ENCODE assay signal across 8 cellular contexts in the genomic region with DNA sequence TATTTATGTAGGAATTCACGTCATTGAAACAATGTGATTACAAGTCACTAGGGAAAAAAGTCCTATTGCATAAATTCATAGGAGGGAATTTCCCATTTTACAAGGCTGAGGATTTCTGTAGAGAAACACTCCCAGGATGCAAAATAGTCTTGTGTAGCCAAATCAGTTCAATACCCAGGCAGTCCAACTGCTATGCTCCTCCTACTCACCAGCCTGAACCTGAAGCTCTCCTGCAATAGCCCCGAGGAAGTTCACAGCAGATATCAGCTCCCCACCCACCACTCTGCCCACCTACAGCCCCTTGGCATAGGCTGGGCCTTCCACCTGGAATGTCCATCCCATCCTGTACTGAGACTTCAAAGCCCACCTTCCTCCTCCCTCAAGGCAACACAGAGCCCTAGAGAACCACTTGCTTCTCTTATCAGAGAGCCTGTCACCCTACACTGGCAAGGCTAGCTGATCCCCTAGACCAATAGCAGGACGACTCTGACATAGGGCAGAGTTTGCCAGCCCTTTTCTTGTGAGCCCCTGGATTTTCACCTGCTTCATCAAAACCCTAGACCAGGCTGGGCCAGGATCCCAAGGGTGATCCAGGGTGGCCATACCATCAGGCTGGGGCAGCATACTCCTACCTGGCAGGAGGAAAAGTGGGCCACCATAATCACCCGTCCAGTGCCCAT. TPM values are rescaled to one million over a fixed set of nuclear protein-coding genes. Genes with fewer than 3 reads are reported as not detected.
DNase-seq lines count a peak whose midpoint lies in the region; ATAC-seq, FAIRE-seq and TF ChIP-seq lines count a peak whose summit lies in the region.

No MANE protein-coding gene starts in this region.

- intact Hi-C loops in IMR-90 (cut with micrococcal nuclease) (loop anchor here (2.0 kb wide), 1 partner anchor 254 kb away; no protein-coding TSS in a partner anchor), HepG2 (cut with micrococcal nuclease; ENCODE audit: unreplicated experiment) (loop anchor here (5.0 to 10.0 kb wide), 2 partner anchors 58 to 70 kb away; a partner anchor contains a TSS), transverse colon (cut with DNase I; ENCODE audit: low total_unique reads) (no loop called here)

- no peak for TF ChIP-seq RAD21 in IMR-90 (IDR thresholded peaks at IDR 0.05; ENCODE audit: low read length)
- TF ChIP-seq RAD21 in HepG2 (CRISPR knock-in tag; IDR thresholded peaks at IDR 0.05): no peak

- peak overlapping the region; percentile 77 for H3K9ac ChIP-seq in IMR-90 (ENCODE audit: low read depth, low read length)
- peak overlapping the region; percentile 81 for H3K9ac ChIP-seq in HepG2 (ENCODE audit: insufficient read depth, low read depth, low read length)

- H2BK120ac ChIP-seq in IMR-90 (ENCODE audit: low read depth, low read length): no peak overlapping the region

- peaks cover 9 to 64% of the 10 kb centered on the region in 2 experiments; a peak in 3 of 4 replicates for H3K79me1 ChIP-seq in IMR-90 (ENCODE audit: low read depth in 1 of 2, low read length in 2 of 2)

- no peak overlapping the region for H4K8ac ChIP-seq in IMR-90 (ENCODE audit: low read depth in 2 of 2, low read length in 2 of 2)

- CTCF ChIA-PET in IMR-90 (lab: Yijun Ruan, JAX) (no interaction called here), HepG2 (lab: Yijun Ruan, JAX; ENCODE audit: low intra/inter-chr PET ratio, low total read pairs) (no interaction called here)

- no peak for ATAC-seq in IMR-90 (ENCODE audit: low read depth)
- ATAC-seq in HepG2: peak; percentile 45
- ATAC-seq in GM18519 (IDR thresholded peaks at IDR 0.05; ENCODE audit: low FRiP score, unreplicated experiment): no peak

- peaks cover 74% of the 10 kb centered on the region for H3K36me3 ChIP-seq in DOHH2 (ENCODE audit: control insufficient read depth, low read length)
- H3K36me3 ChIP-seq in IMR-90 (ENCODE audit: control insufficient read depth, insufficient read depth, low read length): peaks cover 9% of the 10 kb centered on the region
- H3K36me3 ChIP-seq in HepG2 (replicated peaks in 1 of 2; ENCODE audit: control insufficient read depth in 1 of 2, insufficient read depth in 2 of 2, low read length in 2 of 2): peaks cover 3 to 12% of the 10 kb centered on the region in 2 experiments
- no peaks in the 10 kb centered on the region for H3K36me3 ChIP-seq in transverse colon

- peaks cover 13% of the 10 kb centered on the region for H3K9me1 ChIP-seq in IMR-90 (ENCODE audit: insufficient read depth, low read length)

- peaks cover 14% of the 10 kb centered on the region for H4K20me1 ChIP-seq in DOHH2 (ENCODE audit: control insufficient read depth, insufficient read depth, low read depth, low read length)
- peaks cover 28% of the 10 kb centered on the region; the same call in 1 of the 2 replicates for H4K20me1 ChIP-seq in IMR-90 (ENCODE audit: insufficient read depth, low read length)
- H4K20me1 ChIP-seq in HepG2 (ENCODE audit: insufficient read depth, low read length): peaks cover 36% of the 10 kb centered on the region

- H3K4me2 ChIP-seq in DOHH2 (ENCODE audit: low read length) (peak overlapping the region; percentile 70), IMR-90 (ENCODE audit: low read depth, low read length) (peak overlapping the region; percentile 82), HepG2 (ENCODE audit: low read depth, low read length) (peak overlapping the region; percentile 81)

- no peak overlapping the region for H4K91ac ChIP-seq in IMR-90 (ENCODE audit: insufficient read depth, low read depth, low read length)

- WGBS in IMR-90 (ENCODE audit: extremely low coverage in 2 of 2, insufficient read length in 1 of 2), 2 experiments: no CpG with 5 or more reads among the region's 4 CpGs
- WGBS in HepG2 (ENCODE audit: low lambda C conversion rate): 17% methylated on average over 4 of the region's 4 CpGs
- WGBS in transverse colon (ENCODE audit: low coverage in 1 of 2), 2 donors: 47 to 54% methylated on average over 1 to 4 of the region's 4 CpGs

- H2AK9ac ChIP-seq in IMR-90 (replicated peaks; ENCODE audit: low read depth, low read length, poor library complexity): peak overlapping the region; percentile 93

- H4K5ac ChIP-seq in IMR-90 (ENCODE audit: low read depth, low read length): no peak overlapping the region

- peaks cover 92% of the 10 kb centered on the region for H3K79me2 ChIP-seq in DOHH2 (ENCODE audit: control insufficient read depth, low read length)
- peaks cover 75% of the 10 kb centered on the region for H3K79me2 ChIP-seq in HepG2 (ENCODE audit: insufficient read depth, low read length)

- H2BK5ac ChIP-seq in IMR-90 (ENCODE audit: low read depth, low read length, poor library complexity, severe bottlenecking): no peak overlapping the region

- H2AFZ ChIP-seq in IMR-90 (replicated peaks; ENCODE audit: low read length, poor library complexity) (peak overlapping the region; percentile 9), HepG2 (ENCODE audit: low read length) (no peak overlapping the region)

- peak overlapping the region; percentile 39; the same call in 1 of the 2 replicates for H3K23ac ChIP-seq in IMR-90 (ENCODE audit: low read depth, low read length)

- no peak overlapping the region for H3K18ac ChIP-seq in IMR-90 (ENCODE audit: low read depth, low read length)

- peak; percentile 78 for DNase-seq in IMR-90
- peak; percentile 21 for DNase-seq in astrocyte of the spinal cord (ENCODE audit: low read depth, low spot score)
- no peak for DNase-seq in HepG2 (ENCODE audit: low spot score)
- no peak for DNase-seq in transverse colon
- no peak for DNase-seq in activated CD8-positive, alpha-beta memory T cell treated with anti-CD3 and anti-CD28 coated beads for 24 hours
- DNase-seq in NCI-H2081 (lab: John Stamatoyannopoulos, UW): no peak

- peak overlapping the region; percentile 61 for H2AK5ac ChIP-seq in IMR-90 (ENCODE audit: low read depth, low read length)

- no peak for FAIRE-seq in HepG2 (lab: Jason Lieb, UNC)

- H3K27me3 ChIP-seq in DOHH2 (ENCODE audit: control insufficient read depth, low read length): no peaks in the 10 kb centered on the region
- no peaks in the 10 kb centered on the region for H3K27me3 ChIP-seq in IMR-90 (ENCODE audit: control insufficient read depth, insufficient read depth, low read length)
- no peaks in the 10 kb centered on the region for H3K27me3 ChIP-seq in HepG2 (ENCODE audit: control insufficient read depth in 1 of 2, insufficient read depth in 2 of 2, low read length in 2 of 2)
- H3K27me3 ChIP-seq in transverse colon: no peaks in the 10 kb centered on the region

- TF ChIP-seq EP300 in HepG2 (IDR thresholded peaks at IDR 0.05; ENCODE audit: low read depth in 2 of 2, low read length in 2 of 2): no peak
- TF ChIP-seq EP300 in HepG2 (CRISPR knock-in tag; IDR thresholded peaks at IDR 0.05; ENCODE audit: borderline replicate concordance): no peak
- no peak for TF ChIP-seq EP300 in transverse colon (IDR thresholded peaks at IDR 0.05; ENCODE audit: low read depth)

- peak overlapping the region; percentile 69 for H3K14ac ChIP-seq in IMR-90 (replicated peaks; ENCODE audit: low read depth, low read length)

- H3K9me3 ChIP-seq in DOHH2 (ENCODE audit: control insufficient read depth, insufficient read depth, low read length) (no peaks in the 10 kb centered on the region), IMR-90 (ENCODE audit: control insufficient read depth, insufficient read depth, low read length) (no peaks in the 10 kb centered on the region), HepG2 (ENCODE audit: low read length) (no peaks in the 10 kb centered on the region), transverse colon (no peaks in the 10 kb centered on the region)

- peak overlapping the region; percentile 51 for H3K27ac ChIP-seq in DOHH2 (ENCODE audit: low read depth, low read length)
- no peak overlapping the region for H3K27ac ChIP-seq in IMR-90 (ENCODE audit: insufficient read depth, low read length)
- peak overlapping the region; percentile 64 for H3K27ac ChIP-seq in HepG2 (ENCODE audit: extremely low read length, insufficient read depth, low read length)
- peak overlapping the region; percentile 79 to 93 (median 92) for H3K27ac ChIP-seq in transverse colon

- TF ChIP-seq POLR2A in IMR-90 (IDR thresholded peaks at IDR 0.05; ENCODE audit: low read depth, low read length): peak; percentile 52; the same call in 1 of the 2 replicates
- no peak for TF ChIP-seq POLR2A in HepG2 (IDR thresholded peaks at IDR 0.05; ENCODE audit: insufficient read depth in 1 of 2, low read depth in 2 of 2, low read length in 2 of 2)
- TF ChIP-seq POLR2A in transverse colon (IDR thresholded peaks at IDR 0.05): no peak

- POLR2A ChIA-PET in IMR-90 (lab: Charles Lee; ENCODE audit: unreplicated experiment) (no interaction called here), HepG2 (lab: Yijun Ruan, JAX) (no interaction called here)

- H3K4me3 ChIP-seq in DOHH2 (ENCODE audit: low read length) (peak overlapping the region; percentile 79), IMR-90 (ENCODE audit: insufficient read depth, low read depth, low read length) (peak overlapping the region; percentile 98), astrocyte of the spinal cord (ENCODE audit: low read depth, low read length) (peak overlapping the region; percentile 84), HepG2 (replicated peaks in 1 of 3; ENCODE audit: insufficient read depth in 1 of 3, low read depth in 2 of 3, low read length in 3 of 3) (peak overlapping the region; percentile 91 to 99 (median 98)), transverse colon (peak overlapping the region in 3 of 4 donors; percentile 66 to 94 (median 81))

- no peak overlapping the region for H3K56ac ChIP-seq in IMR-90 (ENCODE audit: extremely low read depth, insufficient read depth, low read length)

- dilution Hi-C loops in IMR-90 (cut with HindIII; ENCODE audit: low sequenced_read_pairs, unreplicated experiment): no loop called here

- H2BK15ac ChIP-seq in IMR-90 (ENCODE audit: low read depth, low read length): no peak overlapping the region

- peaks cover 37% of the 10 kb centered on the region for H3K4me1 ChIP-seq in DOHH2 (ENCODE audit: control insufficient read depth, low read length)
- peaks cover 13% of the 10 kb centered on the region for H3K4me1 ChIP-seq in IMR-90 (ENCODE audit: control insufficient read depth, insufficient read depth, low read length)
- H3K4me1 ChIP-seq in HepG2 (ENCODE audit: insufficient read depth, low read length): peaks cover 60% of the 10 kb centered on the region
- peaks cover 14 to 29% (median 23%) of the 10 kb centered on the region in 4 donors for H3K4me1 ChIP-seq in transverse colon

- H3K9me2 ChIP-seq in DOHH2 (replicated peaks; ENCODE audit: control insufficient read depth, low read length): no peaks in the 10 kb centered on the region

- BruUV-seq in IMR-90 (replicated peaks; lab: Mats Ljungman, UMichigan) (no TSS peak), HepG2 (replicated peaks; lab: Mats Ljungman, UMichigan) (no TSS peak)

- no peak for TF ChIP-seq CTCF in DOHH2 (IDR thresholded peaks at IDR 0.05; ENCODE audit: low read depth, low read length, poor library complexity, severe bottlenecking)
- TF ChIP-seq CTCF in IMR-90 (conservative IDR thresholded peaks at IDR 0.05; ENCODE audit: low read depth, low read length): no peak
- no peak for TF ChIP-seq CTCF in astrocyte of the spinal cord (IDR thresholded peaks at IDR 0.05; ENCODE audit: low read depth, low read length)
- no peak for TF ChIP-seq CTCF in HepG2 (CRISPR knock-in tag; IDR thresholded peaks at IDR 0.05)
- TF ChIP-seq CTCF in transverse colon (IDR thresholded peaks at IDR 0.05): no peak

- in situ Hi-C loops in IMR-90 (cut with MboI; ENCODE audit: low sequenced_read_pairs): no loop called here
- in situ Hi-C loops in astrocyte of the spinal cord (cut with HindIII; ENCODE audit: low sequenced_read_pairs): no loop called here
- in situ Hi-C loops in HepG2 (cut with HindIII; ENCODE audit: extremely low pct_ligation_motif_present, low pct_unique_long_range_greater_than_20kb): loop anchor here (5.0 kb wide), 1 partner anchor 255 kb away; no protein-coding TSS in a partner anchor
- in situ Hi-C loops in transverse colon (cut with MboI; ENCODE audit: low pct_ligation_motif_present in 1 of 4, low pct_unique_long_range_greater_than_20kb in 1 of 4, low sequenced_read_pairs in 3 of 4): no loop called here

- no peak overlapping the region for H2BK20ac ChIP-seq in IMR-90 (ENCODE audit: low read depth, low read length)

- 0 out of 2 replicates have a peak, but pooled peaks cover 3% of the 10 kb centered on the region for H3F3A ChIP-seq in DOHH2 (ENCODE audit: control insufficient read depth, insufficient read depth)

- peak overlapping the region; percentile 22; the same call in 1 of the 2 replicates for H3K4ac ChIP-seq in IMR-90 (ENCODE audit: low read depth, low read length)

RNA-seq across cellular contexts. Expression of a gene that starts 1.5 kb away (rescaled TPM):
- total RNA-seq in IMR-90 (2012; rRNA removed) (35.3 and 43.4 TPM in 2 replicates), HepG2 (2016; rRNA removed; fragmentation: Illumina TruSeq; extraction: Trizol) (73.5 and 113 TPM in 2 replicates), transverse colon (10 to 100 TPM; 53.2 to 75.2 (median 62.3) TPM)
- polyA plus RNA-seq in IMR-90 (2012; rRNA removed) (58.1 and 62.8 TPM in 2 replicates), HepG2 (2011; rRNA removed) (72.6 and 182 TPM in 2 replicates)
- 44.1 and 60.0 TPM in 2 replicates for polyA plus RNA-seq in IMR-90 (2012; cell fraction: cytosol; rRNA removed)
- 141 and 276 TPM in 2 replicates for polyA plus RNA-seq in IMR-90 (2012; cell fraction: nucleus; rRNA removed; ENCODE audit: low replicate concordance)
- 7.3 and 7.8 TPM in 2 replicates for total RNA-seq in HepG2 (2016; cell fraction: cytosol; rRNA removed; fragmentation: Illumina TruSeq; extraction: Trizol; ENCODE audit: low read depth)
- 62.4 and 115 TPM in 2 replicates for total RNA-seq in HepG2 (2016; cell fraction: insoluble cytoplasmic fraction; rRNA removed; fragmentation: Illumina TruSeq; extraction: Trizol)
- total RNA-seq in HepG2 (2016; cell fraction: membrane; rRNA removed; fragmentation: Illumina TruSeq; extraction: Trizol): 31.7 and 32.0 TPM in 2 replicates
- 138 and 169 TPM in 2 replicates for total RNA-seq in HepG2 (2016; cell fraction: nucleus; rRNA removed; fragmentation: Illumina TruSeq; extraction: Trizol)
- 29.6 and 35.0 TPM in 2 replicates for polyA plus RNA-seq in HepG2 (2011; cell fraction: cytosol; rRNA removed)
- polyA plus RNA-seq in HepG2 (2011; cell fraction: nucleus; rRNA removed): 771 and 1,172 TPM in 2 replicates
- polyA plus RNA-seq in HepG2 (2012): 69.9 and 111 TPM in 2 replicates
- polyA plus RNA-seq in HepG2 (2016; cell fraction: cytosol; fragmentation: Illumina TruSeq; extraction: Trizol; ENCODE audit: low read depth): 5.3 and 5.5 TPM in 2 replicates
- 44.5 and 58.2 TPM in 2 replicates for polyA plus RNA-seq in HepG2 (2016; cell fraction: insoluble cytoplasmic fraction; fragmentation: Illumina TruSeq; extraction: Trizol; ENCODE audit: low read depth)
- 14.1 and 14.6 TPM in 2 replicates for polyA plus RNA-seq in HepG2 (2016; cell fraction: membrane; fragmentation: Illumina TruSeq; extraction: Trizol; ENCODE audit: low read depth)
- polyA plus RNA-seq in HepG2 (2016; cell fraction: nucleus; fragmentation: Illumina TruSeq; extraction: Trizol; ENCODE audit: insufficient read depth, low read depth): 296 and 309 TPM in 2 replicates
- 67.2 and 95.6 TPM in 2 replicates for polyA minus RNA-seq in HepG2 (2011; rRNA and poly(A)+ RNA removed; ENCODE audit: low replicate concordance)
- 16.2 and 25.1 TPM in 2 replicates for polyA minus RNA-seq in HepG2 (2011; cell fraction: cytosol; rRNA and poly(A)+ RNA removed)
- polyA minus RNA-seq in HepG2 (2011; cell fraction: nucleus; rRNA and poly(A)+ RNA removed): 66.3 and 114 TPM in 2 replicates

RNA-seq across cellular contexts. Expression of a gene that starts 42.8 kb away (rescaled TPM):
- total RNA-seq in IMR-90 (2012; rRNA removed) (3.1 and 3.8 TPM in 2 replicates), HepG2 (2016; rRNA removed; fragmentation: Illumina TruSeq; extraction: Trizol) (2.8 and 3.3 TPM in 2 replicates), transverse colon (10 to 100 TPM in 1 of 4 donors, 1 to 10 TPM in 2, not detected in 1; 1.2 to 11.0 (median 8.5) TPM)
- polyA plus RNA-seq in IMR-90 (2012; rRNA removed) (17.2 and 23.4 TPM in 2 replicates), HepG2 (2011; rRNA removed) (1.4 and 2.6 TPM in 2 replicates)
- polyA plus RNA-seq in IMR-90 (2012; cell fraction: cytosol; rRNA removed): 28.0 and 38.2 TPM in 2 replicates
- 19.7 and 57.2 TPM in 2 replicates for polyA plus RNA-seq in IMR-90 (2012; cell fraction: nucleus; rRNA removed; ENCODE audit: low replicate concordance)
- total RNA-seq in HepG2 (2016; cell fraction: cytosol; rRNA removed; fragmentation: Illumina TruSeq; extraction: Trizol; ENCODE audit: low read depth): 2.1 and 2.7 TPM in 2 replicates
- 3.0 and 3.3 TPM in 2 replicates for total RNA-seq in HepG2 (2016; cell fraction: insoluble cytoplasmic fraction; rRNA removed; fragmentation: Illumina TruSeq; extraction: Trizol)
- total RNA-seq in HepG2 (2016; cell fraction: membrane; rRNA removed; fragmentation: Illumina TruSeq; extraction: Trizol): 3.0 and 3.8 TPM in 2 replicates
- 1.5 and 1.7 TPM in 2 replicates for total RNA-seq in HepG2 (2016; cell fraction: nucleus; rRNA removed; fragmentation: Illumina TruSeq; extraction: Trizol)
- 1.4 and 2.8 TPM in 2 replicates for polyA plus RNA-seq in HepG2 (2011; cell fraction: cytosol; rRNA removed)
- 9.6 and 9.7 TPM in 2 replicates for polyA plus RNA-seq in HepG2 (2011; cell fraction: nucleus; rRNA removed)
- polyA plus RNA-seq in HepG2 (2012): 7.3 and 10.9 TPM in 2 replicates
- polyA plus RNA-seq in HepG2 (2016; cell fraction: cytosol; fragmentation: Illumina TruSeq; extraction: Trizol; ENCODE audit: low read depth): 5.4 and 5.7 TPM in 2 replicates
- 5.9 and 7.1 TPM in 2 replicates for polyA plus RNA-seq in HepG2 (2016; cell fraction: insoluble cytoplasmic fraction; fragmentation: Illumina TruSeq; extraction: Trizol; ENCODE audit: low read depth)
- 6.0 and 7.3 TPM in 2 replicates for polyA plus RNA-seq in HepG2 (2016; cell fraction: membrane; fragmentation: Illumina TruSeq; extraction: Trizol; ENCODE audit: low read depth)
- polyA plus RNA-seq in HepG2 (2016; cell fraction: nucleus; fragmentation: Illumina TruSeq; extraction: Trizol; ENCODE audit: insufficient read depth, low read depth): 5.8 and 6.5 TPM in 2 replicates
- polyA minus RNA-seq in HepG2 (2011; rRNA and poly(A)+ RNA removed; ENCODE audit: low replicate concordance): 2.4 and 3.4 TPM in 2 replicates
- polyA minus RNA-seq in HepG2 (2011; cell fraction: cytosol; rRNA and poly(A)+ RNA removed): 3.4 and 5.6 TPM in 2 replicates
- polyA minus RNA-seq in HepG2 (2011; cell fraction: nucleus; rRNA and poly(A)+ RNA removed): 0.77 and 1.6 TPM in 2 replicates

RNA-seq across cellular contexts. Expression of a gene that starts 58.4 kb away (rescaled TPM):
- total RNA-seq in IMR-90 (2012; rRNA removed): 63.1 and 67.5 TPM in 2 replicates
- 40.3 and 46.5 TPM in 2 replicates for polyA plus RNA-seq in IMR-90 (2012; rRNA removed)
- polyA plus RNA-seq in IMR-90 (2012; cell fraction: cytosol; rRNA removed): 24.7 and 30.3 TPM in 2 replicates
- polyA plus RNA-seq in IMR-90 (2012; cell fraction: nucleus; rRNA removed; ENCODE audit: low replicate concordance): 121 and 171 TPM in 2 replicates
- total RNA-seq in HepG2 (2016; rRNA removed; fragmentation: Illumina TruSeq; extraction: Trizol): 54.7 and 63.5 TPM in 2 replicates
- 6.1 and 8.7 TPM in 2 replicates for total RNA-seq in HepG2 (2016; cell fraction: cytosol; rRNA removed; fragmentation: Illumina TruSeq; extraction: Trizol; ENCODE audit: low read depth)
- total RNA-seq in HepG2 (2016; cell fraction: insoluble cytoplasmic fraction; rRNA removed; fragmentation: Illumina TruSeq; extraction: Trizol): 52.6 and 60.2 TPM in 2 replicates
- total RNA-seq in HepG2 (2016; cell fraction: membrane; rRNA removed; fragmentation: Illumina TruSeq; extraction: Trizol): 16.9 and 20.2 TPM in 2 replicates
- 60.4 and 72.1 TPM in 2 replicates for total RNA-seq in HepG2 (2016; cell fraction: nucleus; rRNA removed; fragmentation: Illumina TruSeq; extraction: Trizol)
- polyA plus RNA-seq in HepG2 (2011; rRNA removed): 27.0 and 31.6 TPM in 2 replicates
- 18.8 and 21.4 TPM in 2 replicates for polyA plus RNA-seq in HepG2 (2011; cell fraction: cytosol; rRNA removed)
- 115 TPM in 2 replicates for polyA plus RNA-seq in HepG2 (2011; cell fraction: nucleus; rRNA removed)
- 35.0 and 42.0 TPM in 2 replicates for polyA plus RNA-seq in HepG2 (2012)
- 2.1 and 2.9 TPM in 2 replicates for polyA plus RNA-seq in HepG2 (2016; cell fraction: cytosol; fragmentation: Illumina TruSeq; extraction: Trizol; ENCODE audit: low read depth)
- polyA plus RNA-seq in HepG2 (2016; cell fraction: insoluble cytoplasmic fraction; fragmentation: Illumina TruSeq; extraction: Trizol; ENCODE audit: low read depth): 37.3 and 48.4 TPM in 2 replicates
- 4.8 and 5.8 TPM in 2 replicates for polyA plus RNA-seq in HepG2 (2016; cell fraction: membrane; fragmentation: Illumina TruSeq; extraction: Trizol; ENCODE audit: low read depth)
- polyA plus RNA-seq in HepG2 (2016; cell fraction: nucleus; fragmentation: Illumina TruSeq; extraction: Trizol; ENCODE audit: insufficient read depth, low read depth): 136 and 140 TPM in 2 replicates
- 55.5 and 59.3 TPM in 2 replicates for polyA minus RNA-seq in HepG2 (2011; rRNA and poly(A)+ RNA removed; ENCODE audit: low replicate concordance)
- 42.6 and 43.4 TPM in 2 replicates for polyA minus RNA-seq in HepG2 (2011; cell fraction: cytosol; rRNA and poly(A)+ RNA removed)
- polyA minus RNA-seq in HepG2 (2011; cell fraction: nucleus; rRNA and poly(A)+ RNA removed): 105 and 113 TPM in 2 replicates
- total RNA-seq in transverse colon: 100 to 1,000 TPM in 3 of 4 donors, 10 to 100 TPM in 1; 87.4 to 348 (median 108) TPM

RNA-seq across cellular contexts. Expression of a gene that starts 59.1 kb away (rescaled TPM):
- total RNA-seq in IMR-90 (2012; rRNA removed) (5.9 and 7.8 TPM in 2 replicates), HepG2 (2016; rRNA removed; fragmentation: Illumina TruSeq; extraction: Trizol) (6.5 and 8.9 TPM in 2 replicates), transverse colon (10 to 100 TPM in 1 of 4 donors, 1 to 10 TPM in 2, not detected in 1; 4.8 to 33.5 (median 9.1) TPM)
- polyA plus RNA-seq in IMR-90 (2012; rRNA removed) (22.1 and 26.2 TPM in 2 replicates), HepG2 (2011; rRNA removed) (8.3 and 8.9 TPM in 2 replicates)
- polyA plus RNA-seq in IMR-90 (2012; cell fraction: cytosol; rRNA removed): 8.8 and 10.5 TPM in 2 replicates
- polyA plus RNA-seq in IMR-90 (2012; cell fraction: nucleus; rRNA removed; ENCODE audit: low replicate concordance): 4.2 and 16.5 TPM in 2 replicates
- 2.8 and 4.9 TPM in 2 replicates for total RNA-seq in HepG2 (2016; cell fraction: cytosol; rRNA removed; fragmentation: Illumina TruSeq; extraction: Trizol; ENCODE audit: low read depth)
- 6.7 and 7.5 TPM in 2 replicates for total RNA-seq in HepG2 (2016; cell fraction: insoluble cytoplasmic fraction; rRNA removed; fragmentation: Illumina TruSeq; extraction: Trizol)
- 4.8 and 5.5 TPM in 2 replicates for total RNA-seq in HepG2 (2016; cell fraction: membrane; rRNA removed; fragmentation: Illumina TruSeq; extraction: Trizol)
- 5.0 and 6.0 TPM in 2 replicates for total RNA-seq in HepG2 (2016; cell fraction: nucleus; rRNA removed; fragmentation: Illumina TruSeq; extraction: Trizol)
- polyA plus RNA-seq in HepG2 (2011; cell fraction: cytosol; rRNA removed): 6.4 and 8.2 TPM in 2 replicates
- 9.0 and 12.5 TPM in 2 replicates for polyA plus RNA-seq in HepG2 (2011; cell fraction: nucleus; rRNA removed)
- 7.7 and 8.4 TPM in 2 replicates for polyA plus RNA-seq in HepG2 (2012)
- 2.9 and 3.8 TPM in 2 replicates for polyA plus RNA-seq in HepG2 (2016; cell fraction: cytosol; fragmentation: Illumina TruSeq; extraction: Trizol; ENCODE audit: low read depth)
- 7.5 and 8.5 TPM in 2 replicates for polyA plus RNA-seq in HepG2 (2016; cell fraction: insoluble cytoplasmic fraction; fragmentation: Illumina TruSeq; extraction: Trizol; ENCODE audit: low read depth)
- 3.3 and 4.2 TPM in 2 replicates for polyA plus RNA-seq in HepG2 (2016; cell fraction: membrane; fragmentation: Illumina TruSeq; extraction: Trizol; ENCODE audit: low read depth)
- polyA plus RNA-seq in HepG2 (2016; cell fraction: nucleus; fragmentation: Illumina TruSeq; extraction: Trizol; ENCODE audit: insufficient read depth, low read depth): 10.1 and 10.6 TPM in 2 replicates
- 4.6 and 9.6 TPM in 2 replicates for polyA minus RNA-seq in HepG2 (2011; rRNA and poly(A)+ RNA removed; ENCODE audit: low replicate concordance)
- polyA minus RNA-seq in HepG2 (2011; cell fraction: cytosol; rRNA and poly(A)+ RNA removed): 1.9 and 3.3 TPM in 2 replicates
- 14.9 and 15.4 TPM in 2 replicates for polyA minus RNA-seq in HepG2 (2011; cell fraction: nucleus; rRNA and poly(A)+ RNA removed)

Comparison
In these comparisons a context has a peak if more than half of its experiments do, and no peak if none do; other contexts are left out.
1. DNase-seq: peak in IMR-90 (single experiment) and astrocyte of the spinal cord (single experiment); none in HepG2 (single experiment), transverse colon (single experiment), activated CD8-positive, alpha-beta memory T cell treated with anti-CD3 and anti-CD28 coated beads for 24 hours (single experiment) and NCI-H2081 (0 of 2).
2. Peak in every context shown above with its lines, with median percentiles within 50 percentile points of each other: H3K4me2 ChIP-seq and H3K4me3 ChIP-seq.